Comparison of ENCODE assay signal across 17 cellular contexts in the genomic region with DNA sequence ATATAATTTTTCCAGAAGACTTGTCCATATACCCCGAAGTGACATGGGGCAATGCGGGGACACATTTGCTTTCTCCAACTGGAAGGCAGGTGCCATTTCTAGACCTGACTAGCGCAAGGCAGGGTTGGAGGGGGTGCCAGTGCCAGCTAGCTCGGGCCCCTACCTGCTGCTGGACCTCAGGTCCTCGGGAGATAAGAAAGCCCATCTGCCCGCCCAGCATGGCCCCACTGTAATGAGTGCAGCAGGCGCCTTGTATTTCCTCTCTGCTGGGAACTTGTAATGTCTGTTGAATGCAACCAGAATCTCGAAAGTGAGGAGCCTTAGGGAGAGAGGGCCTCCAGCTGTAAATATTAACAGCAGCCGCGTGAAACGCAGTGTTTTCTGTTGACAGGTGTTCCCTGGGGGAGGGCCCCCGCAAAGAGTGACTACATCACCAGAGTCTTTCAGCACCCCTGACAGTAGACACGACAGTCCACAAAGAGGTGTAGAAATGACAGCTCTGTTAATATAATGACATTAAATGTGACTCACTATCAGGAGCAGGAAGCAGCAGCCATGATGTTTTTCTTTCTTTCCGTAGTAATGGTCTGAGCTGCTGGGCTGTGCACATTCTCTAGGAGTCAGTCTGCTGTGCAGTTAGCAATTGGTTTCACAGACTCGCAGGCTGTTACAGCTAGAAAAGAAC. TPM values are rescaled to one million over a fixed set of nuclear protein-coding genes. Genes with fewer than 3 reads are reported as not detected.
DNase-seq lines count a peak whose midpoint lies in the region; ATAC-seq and TF ChIP-seq lines count a peak whose summit lies in the region.
"Had no signal": no experiment of that assay in that cellular context is flagged by ENCODE, and none has a peak within 500 bp of the region (broad histone marks: within the 10 kb centered on the region; RNA-seq: fewer than 3 reads in every experiment).

No MANE protein-coding gene starts in this region.

- H3K4me3 Mint-ChIP-seq in type B pancreatic cell = no peak overlapping the region
- H3K4me3 Mint-ChIP-seq: activated CD8-positive, alpha-beta memory T cell treated with anti-CD3 and anti-CD28 coated beads, Interleukin-2, amount 10 ng/mL, durations not matched to agents 7 days and 5 days; activated naive CD8-positive, alpha-beta T cell; dendritic cell treated with granulocyte-macrophage colony-stimulating factor and Interleukin-4, amounts not matched to agents 40 ng/mL and 50 ng/mL, for 4 days; stimulated activated effector memory CD8-positive, alpha-beta T cell treated with anti-CD3 and anti-CD28 coated beads, Interleukin-12 subunit alpha, Interleukin-12 subunit beta, amount 100 ng/mL, for 72 hours had no signal

- TF ChIP-seq CTCF in heart left ventricle (IDR thresholded peaks at IDR 0.05) (no peak), type B pancreatic cell (conservative IDR thresholded peaks at IDR 0.05) (no peak)

- no peaks in the 10 kb centered on the region for H3K36me3 ChIP-seq in heart left ventricle
- H3K36me3 ChIP-seq: BLaER1, gastrocnemius medialis, ovary had no signal

- no peak overlapping the region for H3K4me3 ChIP-seq in heart left ventricle
- no peak overlapping the region for H3K4me3 ChIP-seq in right cardiac atrium (ENCODE audit: low read length)
- H3K4me3 ChIP-seq: BLaER1, gastrocnemius medialis, ovary had no signal

- H3K9me3 ChIP-seq in heart left ventricle (no peaks in the 10 kb centered on the region), right cardiac atrium (ENCODE audit: control insufficient read depth, low read length) (no peaks in the 10 kb centered on the region)
- H3K9me3 ChIP-seq: BLaER1, gastrocnemius medialis, ovary had no signal

- intact Hi-C loops in heart left ventricle (cut with DNase I) (loop anchor here in 2 of 10 donors (5.0 kb wide), 2 partner anchors 199 to 246 kb away; partner anchors contain the start of gene CDK8 (in 1 of the 2)), right cardiac atrium (cut with DNase I) (loop anchor here in 3 of 4 donors (5.0 to 10.0 kb wide), 2 partner anchors 196 to 316 kb away; no protein-coding TSS in a partner anchor), left ventricle myocardium superior (cut with micrococcal nuclease) (loop anchor here (5.0 kb wide), 1 partner anchor 316 kb away; no protein-coding TSS in a partner anchor)

- no peak for TF ChIP-seq POLR2A in heart left ventricle (IDR thresholded peaks at IDR 0.05)

- H3K27me3 Mint-ChIP-seq in type B pancreatic cell = no peaks in the 10 kb centered on the region

- peak overlapping the region in 2 of 12 donors; percentile 13 to 15 for H3K27ac ChIP-seq in heart left ventricle
- H3K27ac ChIP-seq in right cardiac atrium (ENCODE audit: low read length) = no peak overlapping the region
- H3K27ac ChIP-seq: BLaER1, gastrocnemius medialis, ovary had no signal

- peaks cover 0 to 3% (median 0%) of the 10 kb centered on the region in 9 donors for H3K27me3 ChIP-seq in heart left ventricle
- H3K27me3 ChIP-seq in right cardiac atrium (ENCODE audit: control insufficient read depth, insufficient read depth) = no peaks in the 10 kb centered on the region
- H3K27me3 ChIP-seq: BLaER1, gastrocnemius medialis, ovary had no signal

- ATAC-seq in heart left ventricle = peak in 3 of 4 donors; percentile 12 to 51 (median 27)
- no peak for ATAC-seq in right cardiac atrium
- ATAC-seq in left ventricle myocardium superior = peak; percentile 49
- no peak for ATAC-seq in GM21515 (IDR thresholded peaks at IDR 0.05; ENCODE audit: unreplicated experiment)
- ATAC-seq in HG03139 (IDR thresholded peaks at IDR 0.05; ENCODE audit: unreplicated experiment) = no peak
- ATAC-seq: activated CD8-positive, alpha-beta memory T cell treated with anti-CD3 and anti-CD28 coated beads, Interleukin-2, amount 10 ng/mL, durations not matched to agents 7 days and 5 days; gastrocnemius medialis; left colon; stimulated activated effector memory CD8-positive, alpha-beta T cell treated with anti-CD3 and anti-CD28 coated beads, Interleukin-12 subunit alpha, Interleukin-12 subunit beta, amount 100 ng/mL, for 72 hours had no signal

- DNase-seq in heart left ventricle (no peak), right cardiac atrium (no peak), SW480 (ENCODE audit: low spot score) (peak; percentile 17), left ventricle myocardium superior (no peak), type B pancreatic cell (ENCODE audit: extremely low spot score, unreplicated experiment) (no peak), GF-D8 (lab: John Stamatoyannopoulos, UW) (no peak)
- DNase-seq: activated CD8-positive, alpha-beta memory T cell treated with anti-CD3 and anti-CD28 coated beads, Interleukin-2, amount 10 ng/mL, durations not matched to agents 7 days and 5 days; gastrocnemius medialis; left colon; MV-4-11; ovary had no signal

- H3K9me3 Mint-ChIP-seq in type B pancreatic cell = no peaks in the 10 kb centered on the region
- H3K9me3 Mint-ChIP-seq: dendritic cell treated with granulocyte-macrophage colony-stimulating factor and Interleukin-4, amounts not matched to agents 40 ng/mL and 50 ng/mL, for 4 days; stimulated activated effector memory CD8-positive, alpha-beta T cell treated with anti-CD3 and anti-CD28 coated beads, Interleukin-12 subunit alpha, Interleukin-12 subunit beta, amount 100 ng/mL, for 72 hours had no signal

- H3K27ac Mint-ChIP-seq in type B pancreatic cell = peak overlapping the region; percentile 74
- H3K27ac Mint-ChIP-seq: activated CD8-positive, alpha-beta memory T cell treated with anti-CD3 and anti-CD28 coated beads, Interleukin-2, amount 10 ng/mL, durations not matched to agents 7 days and 5 days; activated naive CD8-positive, alpha-beta T cell; dendritic cell treated with granulocyte-macrophage colony-stimulating factor and Interleukin-4, amounts not matched to agents 40 ng/mL and 50 ng/mL, for 4 days; stimulated activated effector memory CD8-positive, alpha-beta T cell treated with anti-CD3 and anti-CD28 coated beads, Interleukin-12 subunit alpha, Interleukin-12 subunit beta, amount 100 ng/mL, for 72 hours had no signal

- H3K36me3 Mint-ChIP-seq in type B pancreatic cell = no peaks in the 10 kb centered on the region
- H3K36me3 Mint-ChIP-seq: activated CD8-positive, alpha-beta memory T cell treated with anti-CD3 and anti-CD28 coated beads, Interleukin-2, amount 10 ng/mL, durations not matched to agents 7 days and 5 days; activated naive CD8-positive, alpha-beta T cell; stimulated activated effector memory CD8-positive, alpha-beta T cell treated with anti-CD3 and anti-CD28 coated beads, Interleukin-12 subunit alpha, Interleukin-12 subunit beta, amount 100 ng/mL, for 72 hours had no signal

- H3K4me1 Mint-ChIP-seq in type B pancreatic cell (ENCODE audit: unreplicated experiment) = peaks cover 20% of the 10 kb centered on the region

- WGBS in heart left ventricle, 4 donors = 48 to 57% (median 49%) methylated on average over 14 to 15 of the region's 15 CpGs
- WGBS in right cardiac atrium = 49% methylated on average over 15 of the region's 15 CpGs

- H3K4me1 ChIP-seq in heart left ventricle (peaks cover 0 to 11% (median 0%) of the 10 kb centered on the region in 12 donors), right cardiac atrium (ENCODE audit: control insufficient read depth, insufficient read depth, low read length) (no peaks in the 10 kb centered on the region)
- H3K4me1 ChIP-seq: gastrocnemius medialis had no signal

RNA-seq across cellular contexts. Expression of gene WASF3, which starts 58.8 kb away (rescaled TPM):
- 10 to 100 TPM in 5 of 9 donors, 1 to 10 TPM in 4; 7.0 to 14.9 (median 10.5) TPM for total RNA-seq in heart left ventricle
- 1 to 10 TPM; 3.4 to 3.5 TPM for polyA plus RNA-seq in heart left ventricle
- total RNA-seq in right cardiac atrium = 10 to 100 TPM; 12.7 to 16.0 (median 14.4) TPM
- 5.9 TPM for polyA plus RNA-seq in right cardiac atrium
- total RNA-seq in left ventricle myocardium superior = 11.5 TPM
- 15.2 and 40.2 TPM in 2 replicates for total RNA-seq in type B pancreatic cell (ENCODE audit: low replicate concordance)

Comparison
In these comparisons a context has a peak if more than half of its experiments do, and no peak if none do; other contexts are left out.
1. ATAC-seq: peak in heart left ventricle (3 of 4) and left ventricle myocardium superior (single experiment); none in right cardiac atrium (0 of 2), GM21515 (single experiment) and HG03139 (single experiment).